29 cellular contexts compared by ENCODE assay signal in genomic region chr10:16814081-16814480, GRCh38.
"Had no signal": no experiment of that assay in that cellular context is flagged by ENCODE, and none has a peak within 500 bp of the region (broad histone marks: within the 10 kb centered on the region; RNA-seq: fewer than 3 reads in every experiment).

No MANE protein-coding gene starts in this region.

- H3K27ac ChIP-seq: esophagus squamous epithelium, left lung, neutrophil, pancreas, stomach, thyroid gland had no signal

- H3K36me3 Mint-ChIP-seq: type B pancreatic cell had no signal

- H3K27me3 Mint-ChIP-seq: dendritic cell treated with granulocyte-macrophage colony-stimulating factor and Interleukin-4, amounts not matched to agents 40 ng/mL and 50 ng/mL, for 4 days; natural killer cell treated with Interleukin-12 subunit alpha and Interleukin-12 subunit beta and Interleukin-15 and Interleukin-18, amount 100 ng/mL, for 72 hours; type B pancreatic cell had no signal

- H3K27me3 ChIP-seq: esophagus squamous epithelium, heart right ventricle, left lung, neutrophil, pancreas, stomach, thyroid gland had no signal

- H3K9me3 Mint-ChIP-seq: dendritic cell treated with granulocyte-macrophage colony-stimulating factor and Interleukin-4, amounts not matched to agents 40 ng/mL and 50 ng/mL, for 4 days; mesothelial cell of epicardium; naive B cell; natural killer cell treated with Interleukin-12 subunit alpha and Interleukin-12 subunit beta and Interleukin-15 and Interleukin-18, amount 100 ng/mL, for 72 hours; neural crest cell; stimulated activated effector memory CD8-positive, alpha-beta T cell treated with anti-CD3 and anti-CD28 coated beads, Interleukin-12 subunit alpha, Interleukin-12 subunit beta, amount 100 ng/mL, for 72 hours; type B pancreatic cell had no signal

- H3K4me3 Mint-ChIP-seq: dendritic cell treated with granulocyte-macrophage colony-stimulating factor and Interleukin-4, amounts not matched to agents 40 ng/mL and 50 ng/mL, for 4 days; mesothelial cell of epicardium; neural crest cell; stimulated activated effector memory CD8-positive, alpha-beta T cell treated with anti-CD3 and anti-CD28 coated beads, Interleukin-12 subunit alpha, Interleukin-12 subunit beta, amount 100 ng/mL, for 72 hours; type B pancreatic cell had no signal

- H3K4me2 ChIP-seq: smooth muscle cell had no signal

- ATAC-seq: heart right ventricle; left cardiac atrium; left lung; mucosa of descending colon; natural killer cell treated with Interleukin-12 subunit alpha and Interleukin-12 subunit beta and Interleukin-15 and Interleukin-18, amount 100 ng/mL, for 72 hours; pancreas; sciatic nerve; stimulated activated effector memory CD8-positive, alpha-beta T cell treated with anti-CD3 and anti-CD28 coated beads, Interleukin-12 subunit alpha, Interleukin-12 subunit beta, amount 100 ng/mL, for 72 hours had no signal

- H3K4me3 ChIP-seq: esophagus squamous epithelium, heart right ventricle, left lung, mucosa of descending colon, pancreas, smooth muscle cell, stomach, thyroid gland had no signal

- H3K27ac Mint-ChIP-seq: dendritic cell treated with granulocyte-macrophage colony-stimulating factor and Interleukin-4, amounts not matched to agents 40 ng/mL and 50 ng/mL, for 4 days; mesothelial cell of epicardium; progenitor cell of endocrine pancreas; stimulated activated effector memory CD8-positive, alpha-beta T cell treated with anti-CD3 and anti-CD28 coated beads, Interleukin-12 subunit alpha, Interleukin-12 subunit beta, amount 100 ng/mL, for 72 hours; type B pancreatic cell had no signal

- H3K36me3 ChIP-seq: esophagus squamous epithelium, left lung, pancreas, thyroid gland had no signal

- FAIRE-seq: endothelial cell of umbilical vein, islet of Langerhans, pancreas had no signal

- H3K9me3 ChIP-seq: esophagus squamous epithelium, heart right ventricle, left lung, mucosa of descending colon, neutrophil, pancreas, stomach, thyroid gland had no signal

- DNase-seq: effector CD8-positive, alpha-beta T cell; esophagus squamous epithelium; foreskin melanocyte; glutamatergic neuron; heart right ventricle; hippocampal formation; left cardiac atrium; left lung; mesenchymal stem cell; mucosa of descending colon; naive B cell; pancreas; stimulated activated CD4-positive, alpha-beta T cell treated with anti-CD3 and anti-CD28 coated beads, Interleukin-2, amount 100 ng/mL, for 24 hours; stimulated activated CD4-positive, alpha-beta T cell treated with anti-CD3 and anti-CD28 coated beads, Interleukin-4, amount 100 ng/mL, for 24 hours; stimulated activated naive CD4-positive, alpha-beta T cell treated with Interleukin-2 at 50 U/mL for 16 hours; stomach; thyroid gland had no signal
